ENCODE assay signal across 8 cellular contexts in genomic region chr19:45902651-45903625, GRCh38. TPM values are rescaled to one million over a fixed set of nuclear protein-coding genes. Genes with fewer than 3 reads are reported as not detected.
A peak's percentile ranks its signal among the peaks of the same experiment; 100 is the strongest.
DNase-seq lines count a peak whose midpoint lies in the region; ATAC-seq and TF ChIP-seq lines count a peak whose summit lies in the region.

No MANE protein-coding gene starts in this region.

- H3K9me3 ChIP-seq in H9 (ENCODE audit: control insufficient read depth, low read depth, low read length): no peaks in the 10 kb centered on the region
- H3K9me3 ChIP-seq in neural cell (ENCODE audit: low read length): no peaks in the 10 kb centered on the region

- H4K20me1 ChIP-seq in H9 (ENCODE audit: control insufficient read depth, insufficient read depth, insufficient read length) (no peaks in the 10 kb centered on the region), neural cell (ENCODE audit: insufficient read depth) (no peaks in the 10 kb centered on the region)

- H3K4me3 Mint-ChIP-seq in H9: peak overlapping the region; percentile 85 to 97
- H3K4me3 Mint-ChIP-seq in stimulated activated naive CD8-positive, alpha-beta T cell treated with anti-CD3 and anti-CD28 coated beads, Interleukin-15, amount 100 ng/mL, for 72 hours: peak overlapping the region; percentile 95 to 96

- H4K5ac ChIP-seq in H9 (ENCODE audit: insufficient read length, low read depth, low read length): no peak overlapping the region

- H2BK20ac ChIP-seq in H9 (ENCODE audit: low read depth, low read length, poor library complexity, severe bottlenecking): no peak overlapping the region

- no peak overlapping the region for H3K9ac ChIP-seq in H9 (ENCODE audit: extremely low read depth, insufficient read length, low read length)
- H3K9ac ChIP-seq in neural cell (ENCODE audit: low read length): peak overlapping the region; percentile 83

- H3F3A ChIP-seq in neural cell (ENCODE audit: insufficient read depth, low read length, poor library complexity, severe bottlenecking): no peaks in the 10 kb centered on the region

- H3K36me3 Mint-ChIP-seq in H9 (ENCODE audit: insufficient read depth in 1 of 3, low read depth in 3 of 3): peaks cover 8 to 25% (median 25%) of the 10 kb centered on the region in 3 experiments

- peak; percentile 95 for DNase-seq in G401 (ENCODE audit: low spot score)
- peak; percentile 98 for DNase-seq in H9
- DNase-seq in M059J (ENCODE audit: low read depth): peak; percentile 96
- DNase-seq in activated effector memory CD4-positive, alpha-beta T cell treated with anti-CD3 and anti-CD28 coated beads, Interleukin-2, amount 50 U/mL, for 16 hours: peak; percentile 100
- DNase-seq in fibroblast of the conjunctiva (ENCODE audit: low read depth): peak; percentile 96
- peak; percentile 100 for DNase-seq in stimulated activated naive CD8-positive, alpha-beta T cell treated with anti-CD3 and anti-CD28 coated beads, Interleukin-15, amount 100 ng/mL, for 72 hours

- H3K4ac ChIP-seq in H9 (ENCODE audit: low read depth, low read length): no peak overlapping the region

- H3K9me3 Mint-ChIP-seq in H9: no peaks in the 10 kb centered on the region
- H3K9me3 Mint-ChIP-seq in stimulated activated naive CD8-positive, alpha-beta T cell treated with anti-CD3 and anti-CD28 coated beads, Interleukin-15, amount 100 ng/mL, for 72 hours: no peaks in the 10 kb centered on the region

- in situ Hi-C loops in G401 (cut with HindIII; ENCODE audit: low sequenced_read_pairs): no loop called here

- no CpG with 5 or more reads among the region's 73 CpGs for WGBS in H9 (ENCODE audit: extremely low coverage, insufficient read length, low lambda C conversion rate)

- no peak overlapping the region for H4K8ac ChIP-seq in H9 (replicated peaks; ENCODE audit: insufficient read length, low read depth, low read length)

- no peak overlapping the region for H3K23ac ChIP-seq in H9 (ENCODE audit: insufficient read length, low read depth, low read length)

- H3T11ph ChIP-seq in H9 (ENCODE audit: low read length): no peak overlapping the region

- H2BK120ac ChIP-seq in H9 (ENCODE audit: low read depth, low read length, poor library complexity, severe bottlenecking): no peak overlapping the region

- H2BK5ac ChIP-seq in H9 (ENCODE audit: insufficient read length, low read length): no peak overlapping the region

- H3K27me3 ChIP-seq in H9 (ENCODE audit: insufficient read depth, low read length) (peaks cover 4% of the 10 kb centered on the region; the same call in 1 of the 2 replicates), neural cell (ENCODE audit: insufficient read depth, low read depth, low read length) (no peaks in the 10 kb centered on the region)

- ATAC-seq in stimulated activated naive CD8-positive, alpha-beta T cell treated with anti-CD3 and anti-CD28 coated beads, Interleukin-15, amount 100 ng/mL, for 72 hours: peak; percentile 88

- TF ChIP-seq RAD21 in neural cell (conservative IDR thresholded peaks at IDR 0.05): peak; percentile 56

- no peaks in the 10 kb centered on the region for H3K9me2 ChIP-seq in neural cell (ENCODE audit: insufficient read depth, low read length)

- H3K79me2 ChIP-seq in H9 (ENCODE audit: insufficient read depth, low read length) (no peaks in the 10 kb centered on the region), neural cell (replicated peaks; ENCODE audit: insufficient read depth, low read length) (no peaks in the 10 kb centered on the region)

- H2AK5ac ChIP-seq in H9 (ENCODE audit: insufficient read length, low read length): no peak overlapping the region

- H3K27ac ChIP-seq in H9 (ENCODE audit: insufficient read length, low read depth, low read length) (no peak overlapping the region), neural cell (ENCODE audit: low read length) (peak overlapping the region; percentile 89)

- peak; percentile 36 for TF ChIP-seq EP300 in neural cell (conservative IDR thresholded peaks at IDR 0.05; ENCODE audit: poor library complexity, severe bottlenecking)

- H3K79me1 ChIP-seq in H9 (ENCODE audit: insufficient read depth, low read depth, low read length, poor library complexity, severe bottlenecking): no peaks in the 10 kb centered on the region

- no peak overlapping the region for H3K18ac ChIP-seq in H9 (ENCODE audit: insufficient read length, low read depth, low read length)

- no peak overlapping the region for H4K91ac ChIP-seq in H9 (ENCODE audit: insufficient read length, low read depth, low read length)

- no peak overlapping the region for H2BK15ac ChIP-seq in H9 (ENCODE audit: low read depth, low read length)

- H3K56ac ChIP-seq in H9 (ENCODE audit: insufficient read length, low read depth, low read length): no peak overlapping the region

- H2BK12ac ChIP-seq in H9 (ENCODE audit: insufficient read length, low read depth, low read length): no peak overlapping the region

- H3K4me2 ChIP-seq in H9 (ENCODE audit: insufficient read depth, insufficient read length, low read length) (peak overlapping the region; percentile 67), neural cell (ENCODE audit: low read length) (peak overlapping the region; percentile 78)

- no peaks in the 10 kb centered on the region for H3K4me1 ChIP-seq in H9 (ENCODE audit: insufficient read depth, low read length)

- H3K36me3 ChIP-seq in neural cell (ENCODE audit: insufficient read depth, low read length): no peaks in the 10 kb centered on the region

- H3K27ac Mint-ChIP-seq in H9: peak overlapping the region in 2 of 3 experiments; percentile 64 to 83; a peak in 2 of 7 replicates
- H3K27ac Mint-ChIP-seq in stimulated activated naive CD8-positive, alpha-beta T cell treated with anti-CD3 and anti-CD28 coated beads, Interleukin-15, amount 100 ng/mL, for 72 hours: peak overlapping the region in 1 of 2 donors; percentile 96

- H3K27me3 Mint-ChIP-seq in H9 (ENCODE audit: low read depth): peaks cover 17% of the 10 kb centered on the region
- peaks cover 8% of the 10 kb centered on the region for H3K27me3 Mint-ChIP-seq in stimulated activated naive CD8-positive, alpha-beta T cell treated with anti-CD3 and anti-CD28 coated beads, Interleukin-15, amount 100 ng/mL, for 72 hours

- no peak overlapping the region for H3K14ac ChIP-seq in H9 (ENCODE audit: insufficient read depth, low read length)

- peaks cover 7 to 12% of the 10 kb centered on the region in 2 experiments for H3K4me1 Mint-ChIP-seq in H9
- peaks cover 33% of the 10 kb centered on the region for H3K4me1 Mint-ChIP-seq in stimulated activated naive CD8-positive, alpha-beta T cell treated with anti-CD3 and anti-CD28 coated beads, Interleukin-15, amount 100 ng/mL, for 72 hours

- peak overlapping the region; percentile 84 for H3K4me3 ChIP-seq in neural cell (ENCODE audit: low read length)

- peak; percentile 98 for TF ChIP-seq POLR2A in Raji (IDR thresholded peaks at IDR 0.05; ENCODE audit: insufficient read depth, low read depth, low read length)

- no peak for TF ChIP-seq CTCF in H9 (conservative IDR thresholded peaks at IDR 0.05)
- TF ChIP-seq CTCF in neural cell (IDR thresholded peaks at IDR 0.05; ENCODE audit: poor library complexity, severe bottlenecking): peak; percentile 58

- peaks cover 15% of the 10 kb centered on the region for H3K23me2 ChIP-seq in H9 (ENCODE audit: insufficient read length, low read depth, low read length, poor library complexity, severe bottlenecking)

- H2AFZ ChIP-seq in H9 (ENCODE audit: low read length) (no peak overlapping the region), neural cell (ENCODE audit: low read depth, low read length) (peak overlapping the region; percentile 68)

TF ChIP-seq in neural cell, 6 proteins besides CTCF, POLR2A, EP300 and RAD21 (continues in another document):
- TF ChIP-seq SMC3 (conservative IDR thresholded peaks at IDR 0.05; ENCODE audit: poor library complexity) (peak; percentile 57), EZH2 (IDR thresholded peaks at IDR 0.05; ENCODE audit: borderline replicate concordance, insufficient read depth, low read length, poor library complexity, severe bottlenecking) (no peak), TAF1 (IDR thresholded peaks at IDR 0.05; ENCODE audit: low read depth) (peak; percentile 25), MXI1 (conservative IDR thresholded peaks at IDR 0.05; ENCODE audit: poor library complexity, severe bottlenecking) (peak; percentile 93)

RNA-seq across cellular contexts. Expression of gene MYPOP, which starts 0.5 kb away (rescaled TPM):
- total RNA-seq in G401 (2014; rRNA removed; shearing (Covaris generic)): 0.12 and 1.9 TPM in 2 replicates
- total RNA-seq in H9 (2021): 9.0 and 9.5 TPM in 2 replicates
- total RNA-seq in M059J (2014; rRNA removed; shearing (Covaris generic)): 1.0 and 4.7 TPM in 2 replicates
- polyA plus RNA-seq in neural cell: 0.90 and 2.3 TPM in 2 replicates
- 2.9 and 3.0 TPM in 2 replicates for polyA minus RNA-seq in neural cell

RNA-seq across cellular contexts. Expression of gene NANOS2, which starts 11.6 kb away (rescaled TPM):
- 0.07 TPM in 1 of 2 replicates, not detected in the other for total RNA-seq in G401 (2014; rRNA removed; shearing (Covaris generic))
- total RNA-seq in H9 (2021): not detected in 2 replicates
- not detected in 2 replicates for total RNA-seq in M059J (2014; rRNA removed; shearing (Covaris generic))
- 0.18 and 0.64 TPM in 2 replicates for polyA plus RNA-seq in neural cell
- not detected in 2 replicates for polyA minus RNA-seq in neural cell

RNA-seq across cellular contexts. Expression of gene IRF2BP1, which starts 17.0 kb away (rescaled TPM):
- total RNA-seq in G401 (2014; rRNA removed; shearing (Covaris generic)): 38.3 and 43.4 TPM in 2 replicates
- 28.2 and 29.3 TPM in 2 replicates for total RNA-seq in H9 (2021)
- total RNA-seq in M059J (2014; rRNA removed; shearing (Covaris generic)): 10.7 and 29.4 TPM in 2 replicates
- polyA plus RNA-seq in neural cell: 26.9 and 27.6 TPM in 2 replicates
- polyA minus RNA-seq in neural cell: 39.1 and 45.5 TPM in 2 replicates

RNA-seq across cellular contexts. Expression of gene FOXA3, which starts 38.8 kb away (rescaled TPM):
- 4.5 and 5.5 TPM in 2 replicates for total RNA-seq in G401 (2014; rRNA removed; shearing (Covaris generic))
- 22.2 and 24.9 TPM in 2 replicates for total RNA-seq in H9 (2021)
- 0.27 TPM in 1 of 2 replicates, not detected in the other for total RNA-seq in M059J (2014; rRNA removed; shearing (Covaris generic))
- polyA plus RNA-seq in neural cell: not detected in 2 replicates
- not detected in 2 replicates for polyA minus RNA-seq in neural cell

RNA-seq across cellular contexts. Expression of gene SYMPK, which starts 40.0 kb away (rescaled TPM):
- 131 and 136 TPM in 2 replicates for total RNA-seq in G401 (2014; rRNA removed; shearing (Covaris generic))
- 104 and 113 TPM in 2 replicates for total RNA-seq in H9 (2021)
- 35.9 and 36.5 TPM in 2 replicates for total RNA-seq in M059J (2014; rRNA removed; shearing (Covaris generic))
- 22.2 and 33.9 TPM in 2 replicates for polyA plus RNA-seq in neural cell
- 35.5 and 41.9 TPM in 2 replicates for polyA minus RNA-seq in neural cell
